In genomic region chr5:59039003-59039295, GRCh38 we compare ENCODE assay signal across 1 cellular context.
A peak's percentile ranks its signal among the peaks of the same experiment; 100 is the strongest.
TF ChIP-seq lines count a peak whose summit lies in the region.

No MANE protein-coding gene starts in this region.

TF ChIP-seq in WTC11, 78 proteins besides CTCF, POLR2A, EP300 and RAD21 (continued from another document):
- TF ChIP-seq ARID4B (CRISPR knock-in tag; IDR thresholded peaks at IDR 0.05; ENCODE audit: borderline replicate concordance) (peak; percentile 24; the same call in 1 of the 2 replicates), OVOL2 (CRISPR knock-in tag; IDR thresholded peaks at IDR 0.05; ENCODE audit: borderline replicate concordance) (no peak), ZBTB43 (CRISPR knock-in tag; IDR thresholded peaks at IDR 0.05) (no peak), ZNF263 (CRISPR knock-in tag; IDR thresholded peaks at IDR 0.05; ENCODE audit: low read depth) (no peak), NR1H2 (CRISPR knock-in tag; IDR thresholded peaks at IDR 0.05) (no peak), ZNF232 (CRISPR knock-in tag; IDR thresholded peaks at IDR 0.05) (no peak), ZNF512 (CRISPR knock-in tag; IDR thresholded peaks at IDR 0.05; ENCODE audit: borderline replicate concordance) (no peak), ATF6 (CRISPR knock-in tag; IDR thresholded peaks at IDR 0.05) (no peak), MAX (CRISPR knock-in tag; IDR thresholded peaks at IDR 0.05) (peak; percentile 56), FOXJ3 (CRISPR knock-in tag; IDR thresholded peaks at IDR 0.05; ENCODE audit: borderline replicate concordance) (no peak), GTF2I (CRISPR knock-in tag; conservative IDR thresholded peaks at IDR 0.05) (no peak), SMAD3 (CRISPR knock-in tag; IDR thresholded peaks at IDR 0.05; ENCODE audit: borderline replicate concordance) (no peak), RORB (CRISPR knock-in tag; IDR thresholded peaks at IDR 0.05) (no peak), CREB1 (CRISPR knock-in tag; IDR thresholded peaks at IDR 0.05) (no peak)
TF ChIP-seq in WTC11: peak in this region for 3.
